9 cellular contexts compared by ENCODE assay signal in the genomic region with DNA sequence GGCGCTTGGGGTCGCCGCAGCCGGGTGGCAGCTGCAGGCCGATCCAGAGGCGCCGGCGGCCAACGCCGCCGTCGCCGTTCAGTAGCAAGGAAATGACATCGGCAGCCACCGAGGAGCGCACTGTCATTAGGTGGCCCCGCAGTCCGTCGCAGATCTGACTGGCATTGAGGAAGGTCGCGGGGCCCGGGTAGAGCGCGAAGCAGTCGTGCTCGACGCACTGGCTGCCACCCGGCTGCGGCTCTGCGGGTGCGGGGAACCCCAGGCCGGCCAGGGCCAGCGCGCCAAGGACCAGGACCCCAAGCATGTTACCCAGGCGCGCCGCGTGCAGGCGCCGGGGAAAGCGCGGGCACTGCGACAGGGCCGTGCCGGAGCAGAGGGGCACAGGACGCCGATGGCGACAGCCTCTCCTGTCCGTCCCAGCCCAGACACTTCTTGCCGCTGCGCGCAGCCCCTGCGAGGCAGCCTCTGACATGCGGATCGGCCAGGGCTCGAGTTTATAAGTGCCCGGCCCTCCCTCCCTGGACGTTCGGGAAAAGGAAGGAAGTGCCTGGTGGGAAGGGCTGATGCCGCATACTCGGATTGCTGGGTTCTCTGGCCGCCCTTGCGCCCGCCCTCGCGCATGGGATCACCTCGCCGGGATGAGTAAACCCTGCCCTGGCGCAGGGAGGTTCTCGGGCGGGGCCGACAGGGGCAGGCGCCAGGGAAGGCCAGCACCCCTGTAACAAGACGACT. TPM values are rescaled to one million over a fixed set of nuclear protein-coding genes. Genes with fewer than 3 reads are reported as not detected.
DNase-seq lines count a peak whose midpoint lies in the region; ATAC-seq and TF ChIP-seq lines count a peak whose summit lies in the region.
"Had no signal": no experiment of that assay in that cellular context is flagged by ENCODE, and none has a peak within 500 bp of the region (broad histone marks: within the 10 kb centered on the region; RNA-seq: fewer than 3 reads in every experiment).

A gene with protein sequence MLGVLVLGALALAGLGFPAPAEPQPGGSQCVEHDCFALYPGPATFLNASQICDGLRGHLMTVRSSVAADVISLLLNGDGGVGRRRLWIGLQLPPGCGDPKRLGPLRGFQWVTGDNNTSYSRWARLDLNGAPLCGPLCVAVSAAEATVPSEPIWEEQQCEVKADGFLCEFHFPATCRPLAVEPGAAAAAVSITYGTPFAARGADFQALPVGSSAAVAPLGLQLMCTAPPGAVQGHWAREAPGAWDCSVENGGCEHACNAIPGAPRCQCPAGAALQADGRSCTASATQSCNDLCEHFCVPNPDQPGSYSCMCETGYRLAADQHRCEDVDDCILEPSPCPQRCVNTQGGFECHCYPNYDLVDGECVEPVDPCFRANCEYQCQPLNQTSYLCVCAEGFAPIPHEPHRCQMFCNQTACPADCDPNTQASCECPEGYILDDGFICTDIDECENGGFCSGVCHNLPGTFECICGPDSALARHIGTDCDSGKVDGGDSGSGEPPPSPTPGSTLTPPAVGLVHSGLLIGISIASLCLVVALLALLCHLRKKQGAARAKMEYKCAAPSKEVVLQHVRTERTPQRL (minus strand): TSS at position 472 of the 732 bp plus-strand sequence. CDS start 168 bp downstream, at position 304.

- no peaks in the 10 kb centered on the region for H3K27me3 ChIP-seq in GM23248 (replicated peaks; ENCODE audit: insufficient read depth)
- H3K27me3 ChIP-seq in PC-3 (ENCODE audit: low read length): no peaks in the 10 kb centered on the region; the same call in 1 of the 2 replicates

- intact Hi-C loops in PC-3 (cut with micrococcal nuclease): no loop called here

- H4K20me1 ChIP-seq in GM23248 (ENCODE audit: insufficient read depth): no peaks in the 10 kb centered on the region
- H4K20me1 ChIP-seq in PC-3 (ENCODE audit: low read length): no peaks in the 10 kb centered on the region

- no TSS peak for BruUV-seq in PC-3 (replicated peaks; lab: Mats Ljungman, UMichigan)

- DNase-seq in GM23248: peak; percentile 85
- DNase-seq in PC-3: peak; percentile 73
- DNase-seq in epithelial cell of esophagus (ENCODE audit: low read depth): peak; percentile 91
- DNase-seq in mesothelial cell of epicardium (ENCODE audit: low spot score in 2 of 2, unreplicated experiment in 2 of 2): no peak
- peak; percentile 88 for DNase-seq in ureter (ENCODE audit: low spot score)
- no peak for DNase-seq in H4 (ENCODE audit: low spot score)
- DNase-seq in activated gamma-delta T cell (lab: John Stamatoyannopoulos, UW): no peak

- WGBS in GM23248 (ENCODE audit: low coverage in 1 of 2, low lambda C conversion rate in 2 of 2, missing lambda C conversion rate in 2 of 2), 2 experiments: 1 to 2% methylated on average over 49 to 62 of the region's 74 CpGs

- no peaks in the 10 kb centered on the region for H3K36me3 Mint-ChIP-seq in mesothelial cell of epicardium
- H3K36me3 Mint-ChIP-seq: IgD-negative memory B cell had no signal

- H3K27ac ChIP-seq in GM23248 (peak within 1 kb of the TSS; percentile 47), PC-3 (ENCODE audit: low read length) (peak within 1 kb of the TSS; percentile 63)

- H3K4me3 Mint-ChIP-seq in mesothelial cell of epicardium: peak within 1 kb of the TSS; percentile 81

- CTCF ChIA-PET in PC-3 (lab: Charles Lee): no interaction called here

- H3K4me1 ChIP-seq in GM23248 (ENCODE audit: insufficient read depth): peaks cover 10% of the 10 kb centered on the region; the same call in 1 of the 2 replicates
- peaks cover 16% of the 10 kb centered on the region for H3K4me1 ChIP-seq in PC-3 (ENCODE audit: insufficient read depth, low read length)

- TF ChIP-seq CTCF in PC-3 (conservative IDR thresholded peaks at IDR 0.05; ENCODE audit: low read depth, low read length): no peak
- no peak for TF ChIP-seq CTCF in epithelial cell of esophagus (IDR thresholded peaks at IDR 0.05; ENCODE audit: insufficient read depth, low read depth, low read length, missing control alignments)
- no peak for TF ChIP-seq CTCF in mesothelial cell of epicardium (IDR thresholded peaks at IDR 0.05; ENCODE audit: unreplicated experiment)

- H3F3A ChIP-seq in GM23248 (ENCODE audit: insufficient read depth) (peaks cover 26% of the 10 kb centered on the region), PC-3 (ENCODE audit: low read length, unreplicated experiment) (no peaks in the 10 kb centered on the region)

- ATAC-seq in PC-3 (peak; percentile 37; the same call in 1 of the 2 replicates), GM18517 (IDR thresholded peaks at IDR 0.05; ENCODE audit: unreplicated experiment) (no peak)

- H2AFZ ChIP-seq in GM23248 (peak within 1 kb of the TSS; percentile 94), PC-3 (ENCODE audit: low read length) (peak within 1 kb of the TSS; percentile 91)

- peaks cover 18% of the 10 kb centered on the region for H3K4me1 Mint-ChIP-seq in mesothelial cell of epicardium

- no peak within 1 kb of the TSS for H3K27ac Mint-ChIP-seq in mesothelial cell of epicardium
- H3K27ac Mint-ChIP-seq: IgD-negative memory B cell had no signal

- POLR2A ChIA-PET in PC-3 (lab: Charles Lee; ENCODE audit: unreplicated experiment): no interaction called here

- H3K9me3 Mint-ChIP-seq in mesothelial cell of epicardium: no peaks in the 10 kb centered on the region

- peak within 1 kb of the TSS; percentile 94 for H3K4me2 ChIP-seq in GM23248 (ENCODE audit: unreplicated experiment)
- peak within 1 kb of the TSS; percentile 96 for H3K4me2 ChIP-seq in PC-3 (ENCODE audit: low read length)

- H3K36me3 ChIP-seq in GM23248 (ENCODE audit: low read depth): no peaks in the 10 kb centered on the region
- no peaks in the 10 kb centered on the region for H3K36me3 ChIP-seq in PC-3 (ENCODE audit: low read depth, low read length)

- H3K9me3 ChIP-seq in GM23248 (ENCODE audit: low read depth): no peaks in the 10 kb centered on the region
- H3K9me3 ChIP-seq in PC-3 (ENCODE audit: low read length): no peaks in the 10 kb centered on the region

- H3K27me3 Mint-ChIP-seq in mesothelial cell of epicardium (ENCODE audit: low read depth): peaks cover 89% of the 10 kb centered on the region

- in situ Hi-C loops in GM23248 (cut with MboI): no loop called here

- peaks cover 5% of the 10 kb centered on the region for H3K79me2 ChIP-seq in GM23248 (ENCODE audit: insufficient read depth)
- no peaks in the 10 kb centered on the region for H3K79me2 ChIP-seq in PC-3 (ENCODE audit: low read length)

- H3K9me2 ChIP-seq in GM23248 (ENCODE audit: insufficient read depth) (no peaks in the 10 kb centered on the region), PC-3 (replicated peaks; ENCODE audit: low read length) (no peaks in the 10 kb centered on the region)

- peak within 1 kb of the TSS; percentile 85 for H3K9ac ChIP-seq in GM23248
- peak within 1 kb of the TSS; percentile 51 for H3K9ac ChIP-seq in PC-3 (ENCODE audit: low read length)

- H3K4me3 ChIP-seq in GM23248 (peak within 1 kb of the TSS; percentile 77), PC-3 (ENCODE audit: low read length) (peak within 1 kb of the TSS; percentile 73), epithelial cell of esophagus (ENCODE audit: low read length) (peak within 1 kb of the TSS; percentile 56)

RNA-seq across cellular contexts. Expression of the gene that starts here (rescaled TPM):
- 15.6 and 15.7 TPM in 2 replicates for total RNA-seq in GM23248 (2014; rRNA removed; shearing (Covaris generic))
- 5.9 and 7.4 TPM in 2 replicates for polyA plus RNA-seq in GM23248 (2016; fragmentation: Nextera tagmentation; extraction: Ambion mirVana)
- total RNA-seq in PC-3 (2014; rRNA removed) (3.1 and 4.5 TPM in 2 replicates), mesothelial cell of epicardium (0.68 to 0.85 TPM (median 0.82 TPM) in 3 replicates), ureter (35.4 TPM)
- total RNA-seq in H4 (2014; rRNA removed; shearing (Covaris generic)): 0.04 and 0.33 TPM in 2 replicates
- polyA plus RNA-seq: IgD-negative memory B cell had no signal

Comparison
In these comparisons a context has a peak if more than half of its experiments do, and no peak if none do; other contexts are left out.
1. DNase-seq: peak in GM23248 (single experiment), PC-3 (single experiment), epithelial cell of esophagus (single experiment) and ureter (single experiment); none in mesothelial cell of epicardium (0 of 2), H4 (single experiment) and activated gamma-delta T cell (single experiment).
2. Peak in every context shown above with its lines, with median percentiles within 50 percentile points of each other: H3K4me3 ChIP-seq.